ENCODE assay signal across 9 cellular contexts in genomic region chr1:17441265-17441992, GRCh38. TPM values are rescaled to one million over a fixed set of nuclear protein-coding genes. Genes with fewer than 3 reads are reported as not detected.
DNase-seq lines count a peak whose midpoint lies in the region; ATAC-seq and TF ChIP-seq lines count a peak whose summit lies in the region.
"Had no signal": no experiment of that assay in that cellular context is flagged by ENCODE, and none has a peak within 500 bp of the region (broad histone marks: within the 10 kb centered on the region; RNA-seq: fewer than 3 reads in every experiment).

No MANE protein-coding gene starts in this region.

- H3K9me3 ChIP-seq in hepatocyte (ENCODE audit: low read depth), result no peaks in the 10 kb centered on the region
- H3K9me3 ChIP-seq in aorta (ENCODE audit: control insufficient read depth, low read length), result no peaks in the 10 kb centered on the region

- H3K4me1 ChIP-seq in hepatocyte (ENCODE audit: insufficient read depth) (peaks cover 22% of the 10 kb centered on the region), aorta (ENCODE audit: control insufficient read depth in 1 of 2, insufficient read depth in 2 of 2, low read length in 2 of 2) (no peaks in the 10 kb centered on the region)

- no peak overlapping the region for H2AFZ ChIP-seq in hepatocyte

- WGBS in hepatocyte (ENCODE audit: low lambda C conversion rate, missing lambda C conversion rate), result 42% methylated on average over 10 of the region's 10 CpGs
- WGBS in aorta, 2 donors, result 69 to 76% methylated on average over 10 of the region's 10 CpGs

- peaks cover 9% of the 10 kb centered on the region for H4K20me1 ChIP-seq in hepatocyte (ENCODE audit: insufficient read depth, poor library complexity, severe bottlenecking)

- H3K36me3 ChIP-seq in H7 (replicated peaks; ENCODE audit: control insufficient read depth, insufficient read depth, low read length), result peaks cover 9% of the 10 kb centered on the region
- H3K36me3 ChIP-seq in hepatocyte (replicated peaks; ENCODE audit: insufficient read depth, low read depth), result no peaks in the 10 kb centered on the region
- H3K36me3 ChIP-seq in aorta (ENCODE audit: control insufficient read depth in 1 of 2, insufficient read depth in 2 of 2, low read length in 1 of 2), result no peaks in the 10 kb centered on the region

- DNase-seq in AG20443 (ENCODE audit: low spot score) (peak; percentile 45), H7 (peak; percentile 58), SW480 (ENCODE audit: low spot score) (peak; percentile 87), hepatocyte (ENCODE audit: low spot score) (peak; percentile 30), MV-4-11 (lab: John Stamatoyannopoulos, UW) (no peak), inferior parietal cortex (ENCODE audit: extremely low spot score) (no peak), aorta (no peak), NCI-H1048 (lab: John Stamatoyannopoulos, UW) (no peak)
- DNase-seq: activated gamma-delta T cell treated with Interleukin-2 at 50 U/mL for 16 hours had no signal

- H3K27ac ChIP-seq in hepatocyte (peak overlapping the region; percentile 53), aorta (ENCODE audit: low read depth in 1 of 2, low read length in 2 of 2) (no peak overlapping the region)

- H3K27me3 ChIP-seq in H7 (ENCODE audit: control insufficient read depth, insufficient read depth, low read length), result no peaks in the 10 kb centered on the region; the same call in 1 of the 2 replicates
- H3K27me3 ChIP-seq in hepatocyte, result no peaks in the 10 kb centered on the region
- H3K27me3 ChIP-seq in aorta (ENCODE audit: control insufficient read depth in 1 of 2, insufficient read depth in 2 of 2, low read length in 1 of 2), result no peaks in the 10 kb centered on the region

- no peak for ATAC-seq in aorta (ENCODE audit: low FRiP score)

- H3K9me2 ChIP-seq in hepatocyte (replicated peaks; ENCODE audit: insufficient read depth), result no peaks in the 10 kb centered on the region

- no peak for TF ChIP-seq CTCF in hepatocyte (IDR thresholded peaks at IDR 0.05; ENCODE audit: poor library complexity)

- H3K4me3 ChIP-seq in H7 (ENCODE audit: insufficient read depth, low read depth, low read length) (no peak overlapping the region), hepatocyte (no peak overlapping the region), aorta (ENCODE audit: low read length in 2 of 2) (no peak overlapping the region)

- peaks cover 20% of the 10 kb centered on the region for H3K79me2 ChIP-seq in hepatocyte

- intact Hi-C loops in aorta (cut with DNase I), result no loop called here

- H3K4me2 ChIP-seq in hepatocyte, result peak overlapping the region; percentile 80

RNA-seq across cellular contexts. Expression of gene RCC2, which starts 2.0 kb away (rescaled TPM):
- 363 and 366 TPM in 2 replicates for total RNA-seq in H7 (2014; rRNA removed; shearing (Covaris generic))
- total RNA-seq in hepatocyte (42.1 and 56.9 TPM in 2 replicates), aorta (10 to 100 TPM; 22.3 to 34.2 TPM)
- polyA plus RNA-seq in hepatocyte (22.5 and 25.1 TPM in 2 replicates), aorta (10 to 100 TPM in 1 of 2 donors, 1 to 10 TPM in 1; 7.5 to 11.9 TPM)

Comparison
In these comparisons a context has a peak if more than half of its experiments do, and no peak if none do; other contexts are left out.
1. DNase-seq: peak in AG20443 (single experiment), H7 (single experiment), SW480 (single experiment) and hepatocyte (single experiment); none in MV-4-11 (single experiment), inferior parietal cortex (single experiment), aorta (0 of 2) and NCI-H1048 (single experiment).